Comparison of ENCODE assay signal across 1 cellular context in the genomic region with DNA sequence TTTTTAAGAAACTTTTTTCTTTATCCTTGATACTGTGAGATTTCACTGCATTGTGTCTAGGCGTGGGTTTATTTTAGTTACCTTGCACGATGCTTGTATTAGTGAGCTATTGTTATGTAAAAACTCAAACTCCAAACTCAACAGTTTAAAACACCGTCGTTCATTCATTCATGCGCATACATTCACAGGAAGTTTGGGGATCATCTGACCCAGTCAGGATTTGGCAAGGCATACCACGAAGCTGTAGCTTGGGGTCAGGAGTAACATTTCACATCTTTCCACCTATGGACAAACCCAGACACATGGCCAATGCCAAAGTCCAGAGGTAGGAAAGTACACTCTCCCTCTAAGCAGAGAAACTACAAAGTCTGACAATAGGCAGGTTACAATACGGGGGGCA.
TF ChIP-seq lines count a peak whose summit lies in the region.

No MANE protein-coding gene starts in this region.

TF ChIP-seq in WTC11, 78 proteins besides CTCF, POLR2A, EP300 and RAD21 (continued from another document):
- TF ChIP-seq MXD4 (CRISPR knock-in tag; IDR thresholded peaks at IDR 0.05; ENCODE audit: borderline replicate concordance) (no peak), USF1 (CRISPR knock-in tag; IDR thresholded peaks at IDR 0.05) (no peak)
